Comparison of ENCODE assay signal across 2 cellular contexts in the genomic region with DNA sequence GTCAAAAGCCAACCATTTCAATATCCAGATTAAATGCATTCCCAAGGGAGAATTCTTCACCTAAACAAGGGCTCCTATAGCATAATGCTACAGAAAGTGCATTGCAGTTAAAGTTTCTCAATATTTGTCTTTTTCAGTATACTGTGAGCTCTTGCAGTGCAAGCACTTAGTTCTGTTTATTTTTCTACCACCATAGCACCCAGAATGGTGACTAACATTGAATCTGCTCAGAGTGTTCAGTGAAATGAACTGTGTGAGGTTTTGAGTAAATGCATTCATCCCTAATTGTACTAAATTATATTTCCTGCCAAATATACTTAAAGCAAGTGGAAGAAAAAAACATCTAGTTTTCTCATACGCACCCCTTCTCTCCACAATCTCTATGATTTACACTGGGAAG.
TF ChIP-seq lines count a peak whose summit lies in the region.

No MANE protein-coding gene starts in this region.

TF ChIP-seq in HCT116, 20 proteins besides CTCF, POLR2A, EP300 and RAD21 (continued from another document):
- TF ChIP-seq POLR2AphosphoS5 (IDR thresholded peaks at IDR 0.05; ENCODE audit: low read depth, low read length) (no peak), TCF7L2 (IDR thresholded peaks at IDR 0.05; ENCODE audit: borderline replicate concordance, extremely low read depth, insufficient read depth, insufficient read length) (no peak), ELF1 (IDR thresholded peaks at IDR 0.05; ENCODE audit: borderline replicate concordance, low read depth) (no peak), JUND (IDR thresholded peaks at IDR 0.05) (no peak), ATF3 (IDR thresholded peaks at IDR 0.05) (no peak), CEBPB (IDR thresholded peaks at IDR 0.05; ENCODE audit: low read depth) (no peak), SP1 (IDR thresholded peaks at IDR 0.05; ENCODE audit: low read depth) (no peak), ZNF274 (IDR thresholded peaks at IDR 0.05; ENCODE audit: low read depth, low read length) (no peak), FOSL1 (IDR thresholded peaks at IDR 0.05; ENCODE audit: low read depth) (no peak), EZH2phosphoT487 (IDR thresholded peaks at IDR 0.05; ENCODE audit: borderline replicate concordance) (no peak), YY1 (IDR thresholded peaks at IDR 0.05; ENCODE audit: extremely low read depth, insufficient replicate concordance, low read depth, low read length) (no peak), ZFX (IDR thresholded peaks at IDR 0.05) (no peak), EGR1 (IDR thresholded peaks at IDR 0.05; ENCODE audit: low read depth) (no peak), SRF (IDR thresholded peaks at IDR 0.05; ENCODE audit: low read depth) (no peak)
- TF ChIP-seq, protein P1, sequence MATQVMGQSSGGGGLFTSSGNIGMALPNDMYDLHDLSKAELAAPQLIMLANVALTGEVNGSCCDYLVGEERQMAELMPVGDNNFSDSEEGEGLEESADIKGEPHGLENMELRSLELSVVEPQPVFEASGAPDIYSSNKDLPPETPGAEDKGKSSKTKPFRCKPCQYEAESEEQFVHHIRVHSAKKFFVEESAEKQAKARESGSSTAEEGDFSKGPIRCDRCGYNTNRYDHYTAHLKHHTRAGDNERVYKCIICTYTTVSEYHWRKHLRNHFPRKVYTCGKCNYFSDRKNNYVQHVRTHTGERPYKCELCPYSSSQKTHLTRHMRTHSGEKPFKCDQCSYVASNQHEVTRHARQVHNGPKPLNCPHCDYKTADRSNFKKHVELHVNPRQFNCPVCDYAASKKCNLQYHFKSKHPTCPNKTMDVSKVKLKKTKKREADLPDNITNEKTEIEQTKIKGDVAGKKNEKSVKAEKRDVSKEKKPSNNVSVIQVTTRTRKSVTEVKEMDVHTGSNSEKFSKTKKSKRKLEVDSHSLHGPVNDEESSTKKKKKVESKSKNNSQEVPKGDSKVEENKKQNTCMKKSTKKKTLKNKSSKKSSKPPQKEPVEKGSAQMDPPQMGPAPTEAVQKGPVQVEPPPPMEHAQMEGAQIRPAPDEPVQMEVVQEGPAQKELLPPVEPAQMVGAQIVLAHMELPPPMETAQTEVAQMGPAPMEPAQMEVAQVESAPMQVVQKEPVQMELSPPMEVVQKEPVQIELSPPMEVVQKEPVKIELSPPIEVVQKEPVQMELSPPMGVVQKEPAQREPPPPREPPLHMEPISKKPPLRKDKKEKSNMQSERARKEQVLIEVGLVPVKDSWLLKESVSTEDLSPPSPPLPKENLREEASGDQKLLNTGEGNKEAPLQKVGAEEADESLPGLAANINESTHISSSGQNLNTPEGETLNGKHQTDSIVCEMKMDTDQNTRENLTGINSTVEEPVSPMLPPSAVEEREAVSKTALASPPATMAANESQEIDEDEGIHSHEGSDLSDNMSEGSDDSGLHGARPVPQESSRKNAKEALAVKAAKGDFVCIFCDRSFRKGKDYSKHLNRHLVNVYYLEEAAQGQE (IDR thresholded peaks at IDR 0.05; ENCODE audit: low read depth), result no peak
TF ChIP-seq in HCT116: peak in this region for 0.

TF ChIP-seq in GM12891, 5 proteins besides CTCF, POLR2A, EP300 and RAD21 (continued from another document):
- no peak for TF ChIP-seq POLR2AphosphoS5 (IDR thresholded peaks at IDR 0.05; ENCODE audit: low read depth, low read length)
